17 cellular contexts compared by ENCODE assay signal in genomic region chr13:77079902-77080413, GRCh38. TPM values are rescaled to one million over a fixed set of nuclear protein-coding genes. Genes with fewer than 3 reads are reported as not detected.
DNase-seq lines count a peak whose midpoint lies in the region; ATAC-seq and TF ChIP-seq lines count a peak whose summit lies in the region.
"Had no signal": no experiment of that assay in that cellular context is flagged by ENCODE, and none has a peak within 500 bp of the region (broad histone marks: within the 10 kb centered on the region; RNA-seq: fewer than 3 reads in every experiment).

No MANE protein-coding gene starts in this region.

- POLR2A ChIA-PET in WTC11 (lab: Charles Lee), result no interaction called here

- H3K27ac Mint-ChIP-seq in GM23338 (peak overlapping the region; percentile 73; the same call in 1 of the 2 replicates), WTC11 (no peak overlapping the region; the same call in 1 of the 2 replicates)

- no peak overlapping the region for H2AFZ ChIP-seq in GM23338
- no peak overlapping the region for H2AFZ ChIP-seq in mesenchymal stem cell (ENCODE audit: low read depth, low read length)

- no peaks in the 10 kb centered on the region for H3K9me3 ChIP-seq in mesenchymal stem cell (ENCODE audit: control insufficient read depth, low read length)
- H3K9me3 ChIP-seq: BE2C had no signal

- H3K27me3 ChIP-seq in GM23338 (ENCODE audit: insufficient read depth) (no peaks in the 10 kb centered on the region), mesenchymal stem cell (ENCODE audit: control insufficient read depth in 1 of 2, insufficient read depth in 1 of 2, low read length in 2 of 2) (no peaks in the 10 kb centered on the region)
- H3K27me3 ChIP-seq: BE2C had no signal

- H2BK120ac ChIP-seq in mesenchymal stem cell (ENCODE audit: low read depth, low read length), result no peak overlapping the region

- H2BK15ac ChIP-seq in mesenchymal stem cell (ENCODE audit: low read depth, poor library complexity, severe bottlenecking), result no peak overlapping the region

- no peaks in the 10 kb centered on the region for H3K9me2 ChIP-seq in GM23338 (ENCODE audit: insufficient read depth)

- no peak overlapping the region for H2BK5ac ChIP-seq in mesenchymal stem cell (ENCODE audit: low read depth, low read length, poor library complexity, severe bottlenecking)

- DNase-seq in GM23338 (ENCODE audit: low spot score) (no peak), WTC11 (ENCODE audit: low spot score) (no peak), coronary artery (ENCODE audit: low spot score) (no peak), superior temporal gyrus (ENCODE audit: extremely low spot score) (peak; percentile 58), SIG-M5 treated with dmso at 0.1 percent for 504 hours (lab: John Stamatoyannopoulos, UW; ENCODE audit: unreplicated experiment) (no peak), mesenchymal stem cell (no peak), NCI-H2171 (lab: John Stamatoyannopoulos, UW) (no peak)
- DNase-seq: BE2C; CD8-positive, alpha-beta T cell; DMS79 treated with DMSO at 0.1 percent for 48 hours; KG1; NCI-H1092 treated with DMSO at 0.1 percent for 48 hours; NCI-H1694; NCI-H2107; NCI-H446; PC-3 had no signal

- no peaks in the 10 kb centered on the region for H4K20me1 ChIP-seq in GM23338 (replicated peaks; ENCODE audit: insufficient read depth)

- CTCF ChIA-PET in WTC11 (lab: Charles Lee), result no interaction called here

- H3K4me1 Mint-ChIP-seq in GM23338 (peaks cover 19% of the 10 kb centered on the region; the same call in 2 of the 3 replicates), WTC11 (peaks cover 20% of the 10 kb centered on the region)

- peaks cover 22% of the 10 kb centered on the region; the same call in 2 of the 3 replicates for H3K36me3 Mint-ChIP-seq in GM23338 (ENCODE audit: low read depth)
- H3K36me3 Mint-ChIP-seq in WTC11, result peaks cover 43% of the 10 kb centered on the region

- no peak overlapping the region for H3K4ac ChIP-seq in mesenchymal stem cell (ENCODE audit: low read depth in 1 of 2, low read length in 2 of 2)

- H3K9ac ChIP-seq in mesenchymal stem cell (ENCODE audit: low read length), result no peak overlapping the region

- no peak overlapping the region for H4K91ac ChIP-seq in mesenchymal stem cell (ENCODE audit: low read length)

- H3K23ac ChIP-seq in mesenchymal stem cell (ENCODE audit: low read length in 2 of 2), result no peak overlapping the region

- H3K79me1 ChIP-seq in mesenchymal stem cell (replicated peaks; ENCODE audit: low read length, poor library complexity, severe bottlenecking), result peaks cover 1% of the 10 kb centered on the region

- H4K8ac ChIP-seq in mesenchymal stem cell (ENCODE audit: low read length), result no peak overlapping the region

- peaks cover 13% of the 10 kb centered on the region; the same call in 1 of the 2 replicates for H3K4me1 ChIP-seq in GM23338 (ENCODE audit: insufficient read depth)
- H3K4me1 ChIP-seq in mesenchymal stem cell (ENCODE audit: control insufficient read depth, insufficient read depth, low read depth, low read length), result no peaks in the 10 kb centered on the region
- H3K4me1 ChIP-seq: BE2C had no signal

- no peaks in the 10 kb centered on the region for H3K79me2 ChIP-seq in GM23338 (replicated peaks; ENCODE audit: insufficient read depth)

- no peaks in the 10 kb centered on the region for H3F3A ChIP-seq in GM23338 (replicated peaks; ENCODE audit: low read depth)

- H3K36me3 ChIP-seq in GM23338 (ENCODE audit: insufficient read depth), result peaks cover 25% of the 10 kb centered on the region; the same call in 1 of the 2 replicates
- peaks cover 4 to 99% of the 10 kb centered on the region in 2 experiments for H3K36me3 ChIP-seq in mesenchymal stem cell (ENCODE audit: control insufficient read depth in 1 of 2, insufficient read depth in 2 of 2, low read depth in 1 of 2, low read length in 2 of 2)

- H3K4me3 ChIP-seq in GM23338, result no peak overlapping the region
- H3K4me3 ChIP-seq in coronary artery, result no peak overlapping the region
- no peak overlapping the region for H3K4me3 ChIP-seq in mesenchymal stem cell (ENCODE audit: insufficient read depth in 1 of 2, low read depth in 1 of 2, low read length in 2 of 2)

- no peak overlapping the region for H3K14ac ChIP-seq in mesenchymal stem cell (ENCODE audit: low read length in 2 of 2)

- TF ChIP-seq CTCF in GM23338 (conservative IDR thresholded peaks at IDR 0.05; ENCODE audit: low read depth in 2 of 2) (no peak), WTC11 (IDR thresholded peaks at IDR 0.05) (no peak), coronary artery (IDR thresholded peaks at IDR 0.05) (no peak)

- peak; percentile 37; the same call in 2 of the 3 replicates for ATAC-seq in GM23338
- ATAC-seq in WTC11, result peak; percentile 36; the same call in 1 of the 2 replicates
- ATAC-seq: CD8-positive, alpha-beta T cell; HCT116; PC-3 had no signal

- no peak overlapping the region for H3K18ac ChIP-seq in mesenchymal stem cell (ENCODE audit: low read depth in 1 of 2, low read length in 2 of 2)

- H2BK12ac ChIP-seq in mesenchymal stem cell (ENCODE audit: low read length in 2 of 2), result no peak overlapping the region

- H3K27ac ChIP-seq in GM23338 (ENCODE audit: low read depth) (no peak overlapping the region), coronary artery (peak overlapping the region; percentile 30 to 66), mesenchymal stem cell (ENCODE audit: low read length, poor library complexity, severe bottlenecking) (no peak overlapping the region)

- H3K4me3 Mint-ChIP-seq in GM23338 (no peak overlapping the region), WTC11 (no peak overlapping the region)
- H3K4me3 Mint-ChIP-seq: CD8-positive, alpha-beta T cell had no signal

- no peak overlapping the region for H2AK5ac ChIP-seq in mesenchymal stem cell (ENCODE audit: low read length, severe bottlenecking)

- H3K27me3 Mint-ChIP-seq in GM23338 (ENCODE audit: insufficient read depth, low read depth, poor library complexity), result no peaks in the 10 kb centered on the region
- no peaks in the 10 kb centered on the region for H3K27me3 Mint-ChIP-seq in WTC11 (ENCODE audit: low read depth)

- H3K9me3 Mint-ChIP-seq in GM23338 (no peaks in the 10 kb centered on the region), WTC11 (no peaks in the 10 kb centered on the region)
- H3K9me3 Mint-ChIP-seq: CD8-positive, alpha-beta T cell had no signal

- H3K4me2 ChIP-seq in GM23338 (no peak overlapping the region), mesenchymal stem cell (ENCODE audit: low read length, poor library complexity, severe bottlenecking) (no peak overlapping the region)

TF ChIP-seq in GM23338, 12 proteins besides CTCF, POLR2A, EP300 and RAD21 (continues in another document):
- TF ChIP-seq CREB1 (CRISPR knock-in tag; IDR thresholded peaks at IDR 0.05; ENCODE audit: low read depth) (no peak), STAT1 (IDR thresholded peaks at IDR 0.05; ENCODE audit: unreplicated experiment) (no peak)

TF ChIP-seq in WTC11, 78 proteins besides CTCF, POLR2A, EP300 and RAD21 (continues in another document):
- TF ChIP-seq MYBL2 (CRISPR knock-in tag; IDR thresholded peaks at IDR 0.05) (no peak), ZBTB43 (CRISPR knock-in tag; IDR thresholded peaks at IDR 0.05) (no peak), ZNF138 (CRISPR knock-in tag; conservative IDR thresholded peaks at IDR 0.05) (no peak), RORB (CRISPR knock-in tag; IDR thresholded peaks at IDR 0.05) (no peak), HMGXB4 (CRISPR knock-in tag; IDR thresholded peaks at IDR 0.05) (no peak), ZNF416 (CRISPR knock-in tag; IDR thresholded peaks at IDR 0.05) (no peak)
- TF ChIP-seq, protein P1, sequence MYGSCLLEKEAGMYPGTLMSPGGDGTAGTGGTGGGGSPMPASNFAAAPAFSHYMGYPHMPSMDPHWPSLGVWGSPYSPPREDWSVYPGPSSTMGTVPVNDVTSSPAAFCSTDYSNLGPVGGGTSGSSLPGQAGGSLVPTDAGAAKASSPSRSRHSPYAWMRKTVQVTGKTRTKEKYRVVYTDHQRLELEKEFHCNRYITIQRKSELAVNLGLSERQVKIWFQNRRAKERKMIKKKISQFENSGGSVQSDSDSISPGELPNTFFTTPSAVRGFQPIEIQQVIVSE (CRISPR knock-in tag; IDR thresholded peaks at IDR 0.05; ENCODE audit: borderline replicate concordance), result no peak
- TF ChIP-seq, protein P2, sequence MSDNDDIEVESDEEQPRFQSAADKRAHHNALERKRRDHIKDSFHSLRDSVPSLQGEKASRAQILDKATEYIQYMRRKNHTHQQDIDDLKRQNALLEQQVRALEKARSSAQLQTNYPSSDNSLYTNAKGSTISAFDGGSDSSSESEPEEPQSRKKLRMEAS (CRISPR knock-in tag; IDR thresholded peaks at IDR 0.05), result no peak

RNA-seq across cellular contexts. Expression of gene FBXL3, which starts 53.0 kb away (rescaled TPM):
- 14.6 and 19.4 TPM in 2 replicates for total RNA-seq in GM23338 (2014; rRNA removed; shearing (Covaris generic))
- 3.9 and 5.0 TPM in 2 replicates for polyA plus RNA-seq in GM23338 (2016; fragmentation: Nextera tagmentation; extraction: Ambion mirVana)
- total RNA-seq in WTC11 (2021), result 9.9 to 10.4 TPM (median 9.9 TPM) in 3 replicates
- 20.0 TPM for polyA plus RNA-seq in mesenchymal stem cell (2013, experiment 1 of 2)
- polyA plus RNA-seq in mesenchymal stem cell (2013, experiment 2 of 2), result 22.4 TPM

Comparison
In these comparisons a context has a peak if more than half of its experiments do, and no peak if none do; other contexts are left out.
1. H3K27ac ChIP-seq: peak in coronary artery (2 of 2); none in GM23338 (single experiment) and mesenchymal stem cell (single experiment).